Comparison of ENCODE assay signal across 25 cellular contexts in genomic region chr11:6326303-6326702, GRCh38. TPM values are rescaled to one million over a fixed set of nuclear protein-coding genes. Genes with fewer than 3 reads are reported as not detected.
"Had no signal": no experiment of that assay in that cellular context is flagged by ENCODE, and none has a peak within 500 bp of the region (broad histone marks: within the 10 kb centered on the region; RNA-seq: fewer than 3 reads in every experiment).

No MANE protein-coding gene starts in this region.

- H3K4me1 Mint-ChIP-seq: central memory CD8-positive, alpha-beta T cell; naive B cell had no signal

- H3K9me3 Mint-ChIP-seq: activated T-cell treated with anti-CD3 and anti-CD28 coated beads, Interleukin-2, amount 50 U/mL, for 24 hours; activated T-helper 2 cell treated with anti-CD3 and anti-CD28 coated beads, Interferon-gamma antibody, Interleukin-2, Interleukin-4, amounts not matched to agents 10 μg/mL and 5 μg/mL and 100 μg/mL, durations not matched to agents 14 hours and 24 hours and 36 hours; central memory CD8-positive, alpha-beta T cell; effector memory CD8-positive, alpha-beta T cell had no signal

- H3K4me3 Mint-ChIP-seq: activated CD4-positive, alpha-beta T cell treated with anti-CD3 and anti-CD28 coated beads for 36 hours; activated naive CD8-positive, alpha-beta T cell; activated T-cell treated with anti-CD3 and anti-CD28 coated beads, Interleukin-2, amount 50 U/mL, for 24 hours; central memory CD8-positive, alpha-beta T cell; effector memory CD8-positive, alpha-beta T cell; naive B cell; stimulated activated naive B cell treated with anti-CD40 and anti-IgM and Interleukin-4, amounts not matched to agents 10 μg/mL and 1 μg/mL and 100 μg/mL, for 72 hours had no signal

- ATAC-seq: activated CD4-positive, alpha-beta T cell treated with anti-CD3 and anti-CD28 coated beads for 36 hours; effector memory CD8-positive, alpha-beta T cell; stimulated activated naive B cell treated with anti-CD40 and anti-IgM and Interleukin-4, amounts not matched to agents 10 μg/mL and 1 μg/mL and 100 μg/mL, for 72 hours had no signal

- H3K4me1 ChIP-seq: uterus had no signal

- H3K36me3 ChIP-seq: adrenal gland, ascending aorta, uterus, WERI-Rb-1 had no signal

- H3K27ac ChIP-seq: epithelial cell of prostate, testis, WERI-Rb-1 had no signal

- H3K36me3 Mint-ChIP-seq: activated naive CD8-positive, alpha-beta T cell; naive B cell; stimulated activated naive B cell treated with anti-CD40 and anti-IgM and Interleukin-4, amounts not matched to agents 10 μg/mL and 1 μg/mL and 100 μg/mL, for 72 hours had no signal

- H3K4me3 ChIP-seq: adrenal gland, ascending aorta, dorsolateral prefrontal cortex, testis, uterus had no signal

- H3K27ac Mint-ChIP-seq: activated CD4-positive, alpha-beta T cell treated with anti-CD3 and anti-CD28 coated beads for 36 hours; activated naive CD8-positive, alpha-beta T cell; activated T-cell treated with anti-CD3 and anti-CD28 coated beads, Interleukin-2, amount 50 U/mL, for 24 hours; activated T-helper 2 cell treated with anti-CD3 and anti-CD28 coated beads, Interferon-gamma antibody, Interleukin-2, Interleukin-4, amounts not matched to agents 10 μg/mL and 5 μg/mL and 100 μg/mL, durations not matched to agents 14 hours and 24 hours and 36 hours; effector memory CD8-positive, alpha-beta T cell; naive B cell; stimulated activated naive B cell treated with anti-CD40 and anti-IgM and Interleukin-4, amounts not matched to agents 10 μg/mL and 1 μg/mL and 100 μg/mL, for 72 hours had no signal

- DNase-seq: activated CD4-positive, alpha-beta T cell treated with anti-CD3 and anti-CD28 coated beads for 36 hours; activated CD4-positive, alpha-beta T cell treated with anti-CD3 and anti-CD28 coated beads, Interleukin-2, amount 50 U/mL, for 4 hours; activated CD8-positive, alpha-beta memory T cell treated with anti-CD3 and anti-CD28 coated beads for 24 hours; activated CD8-positive, alpha-beta memory T cell treated with anti-CD3 and anti-CD28 coated beads, Interleukin-2, amount 50 U/mL, for 4 hours; activated naive CD4-positive, alpha-beta T cell; activated T-cell treated with anti-CD3 and anti-CD28 coated beads, Interleukin-2, amount 50 U/mL, for 24 hours; adrenal gland; dorsolateral prefrontal cortex; effector memory CD8-positive, alpha-beta T cell; naive B cell; nucleus accumbens; stimulated activated CD4-positive, alpha-beta T cell treated with anti-CD3 and anti-CD28 coated beads, Interleukin-2, amount 100 ng/mL, for 48 hours; stimulated activated CD8-positive, alpha-beta memory T cell treated with anti-CD3 and anti-CD28 coated beads, Interleukin-4, amount 100 ng/mL, for 48 hours; stimulated activated naive B cell treated with anti-CD40 and anti-IgM and Interleukin-4, amounts not matched to agents 10 μg/mL and 1 μg/mL and 100 μg/mL, for 72 hours; T-helper 1 cell; testis; trophoblast cell; uterus; WERI-Rb-1 had no signal

- H3K9me3 ChIP-seq: adrenal gland, ascending aorta, testis, uterus had no signal

- H3K27me3 ChIP-seq: adrenal gland, ascending aorta, dorsolateral prefrontal cortex, testis, uterus had no signal

RNA-seq across cellular contexts. Expression of gene CAVIN3, which starts 6.0 kb away (rescaled TPM):
- polyA plus RNA-seq: neural cell had no signal
